Comparison of ENCODE assay signal across 22 cellular contexts in the genomic region with DNA sequence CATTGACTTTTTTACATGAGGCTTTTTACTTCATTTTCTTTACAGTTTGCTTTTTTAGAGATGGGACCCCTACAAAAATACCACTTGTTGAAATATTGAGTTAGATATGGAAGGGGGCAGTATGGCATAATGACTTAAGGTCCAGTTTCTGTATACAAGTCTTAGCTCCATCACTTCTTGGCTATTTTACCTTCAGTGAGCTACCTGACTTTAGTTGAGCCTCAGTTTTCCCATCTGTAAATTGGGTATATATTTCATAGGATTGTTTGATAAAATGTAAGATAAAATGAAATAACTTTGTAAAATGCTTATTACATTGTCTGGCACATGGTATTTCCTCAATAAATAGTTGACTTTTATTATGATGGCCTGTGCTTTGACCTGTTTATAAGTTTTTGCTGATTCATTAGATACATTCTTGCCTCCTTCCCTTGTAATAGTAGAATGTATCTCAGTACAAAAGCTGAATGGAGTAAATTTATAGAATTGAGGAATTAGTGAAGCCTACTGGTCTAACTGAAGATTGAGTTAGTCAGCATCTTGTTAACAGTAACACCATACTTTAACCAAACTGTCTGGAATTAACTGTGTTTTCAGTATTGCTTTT. TPM values are rescaled to one million over a fixed set of nuclear protein-coding genes. Genes with fewer than 3 reads are reported as not detected.
DNase-seq lines count a peak whose midpoint lies in the region; ATAC-seq, FAIRE-seq and TF ChIP-seq lines count a peak whose summit lies in the region.
"Had no signal": no experiment of that assay in that cellular context is flagged by ENCODE, and none has a peak within 500 bp of the region (broad histone marks: within the 10 kb centered on the region; RNA-seq: fewer than 3 reads in every experiment).

No MANE protein-coding gene starts in this region.

- ATAC-seq in HepG2 (no peak), right lobe of liver (no peak), HG02623 (IDR thresholded peaks at IDR 0.05; ENCODE audit: unreplicated experiment) (no peak)
- ATAC-seq: HCT116 had no signal

- H3K27me3 ChIP-seq in HepG2 (ENCODE audit: control insufficient read depth in 1 of 2, insufficient read depth in 2 of 2, low read length in 2 of 2): no peaks in the 10 kb centered on the region
- H3K27me3 ChIP-seq in right lobe of liver: no peaks in the 10 kb centered on the region
- H3K27me3 ChIP-seq in osteoblast (ENCODE audit: insufficient read depth, low read length): no peaks in the 10 kb centered on the region
- no peaks in the 10 kb centered on the region for H3K27me3 ChIP-seq in A673 (replicated peaks; ENCODE audit: insufficient read depth, low read depth, low read length, poor library complexity)

- H3K4me2 ChIP-seq in HepG2 (ENCODE audit: low read depth, low read length): no peak overlapping the region
- H3K4me2 ChIP-seq in osteoblast (ENCODE audit: insufficient read depth, low read length): no peak overlapping the region

- FAIRE-seq in HepG2 (lab: Jason Lieb, UNC) (peak; percentile 30), H54 (lab: Jason Lieb, UNC) (peak; percentile 27)
- FAIRE-seq: A204.1, GM12878, H1 had no signal

- TF ChIP-seq POLR2A in HepG2 (IDR thresholded peaks at IDR 0.05; ENCODE audit: insufficient read depth in 1 of 2, low read depth in 2 of 2, low read length in 2 of 2): no peak
- TF ChIP-seq POLR2A in right lobe of liver (IDR thresholded peaks at IDR 0.05): no peak
- no peak for TF ChIP-seq POLR2A in H54 (IDR thresholded peaks at IDR 0.05; ENCODE audit: low read depth, low read length)

- BruUV-seq in HepG2 (replicated peaks; lab: Mats Ljungman, UMichigan) (no TSS peak), A673 (replicated peaks; lab: Mats Ljungman, UMichigan) (no TSS peak)

- intact Hi-C loops in HepG2 (cut with micrococcal nuclease; ENCODE audit: unreplicated experiment) (no loop called here), right lobe of liver (cut with DNase I) (no loop called here), A673 (cut with micrococcal nuclease; ENCODE audit: unreplicated experiment) (no loop called here)

- H3K36me3 ChIP-seq in HepG2 (replicated peaks in 1 of 2; ENCODE audit: control insufficient read depth in 1 of 2, insufficient read depth in 2 of 2, low read length in 2 of 2) (peaks cover 6 to 48% of the 10 kb centered on the region in 2 experiments), right lobe of liver (peaks cover 0 to 21% (median 2%) of the 10 kb centered on the region in 4 donors), osteoblast (ENCODE audit: insufficient read depth, low read length) (peaks cover 63% of the 10 kb centered on the region), A673 (ENCODE audit: insufficient read depth, low read length, poor library complexity, severe bottlenecking) (no peaks in the 10 kb centered on the region)

- H3K4me1 ChIP-seq in HepG2 (ENCODE audit: insufficient read depth, low read length) (no peaks in the 10 kb centered on the region), right lobe of liver (no peaks in the 10 kb centered on the region), osteoblast (ENCODE audit: insufficient read depth, low read length) (no peaks in the 10 kb centered on the region), A673 (ENCODE audit: insufficient read depth, low read length, poor library complexity, severe bottlenecking) (no peaks in the 10 kb centered on the region)
- H3K4me1 ChIP-seq: Caco-2 had no signal

- H3K9ac ChIP-seq in HepG2 (ENCODE audit: insufficient read depth, low read depth, low read length): no peak overlapping the region
- H3K9ac ChIP-seq: GM23248 had no signal

- no peaks in the 10 kb centered on the region for H3K9me3 ChIP-seq in HepG2 (ENCODE audit: low read length)
- H3K9me3 ChIP-seq in right lobe of liver: no peaks in the 10 kb centered on the region
- H3K9me3 ChIP-seq in osteoblast (ENCODE audit: low read depth, low read length): no peaks in the 10 kb centered on the region
- H3K9me3 ChIP-seq in A673 (ENCODE audit: low read depth, low read length, poor library complexity, severe bottlenecking): no peaks in the 10 kb centered on the region
- H3K9me3 ChIP-seq: Caco-2 had no signal

- CTCF ChIA-PET in HepG2 (lab: Yijun Ruan, JAX; ENCODE audit: low intra/inter-chr PET ratio, low total read pairs) (no interaction called here), A673 (lab: Charles Lee) (no interaction called here)

- DNase-seq in HepG2 (ENCODE audit: low spot score) (no peak), right lobe of liver (no peak), H54 (ENCODE audit: insufficient read length, low spot score) (no peak), OCI-M1 (lab: John Stamatoyannopoulos, UW) (peak; percentile 28), osteoblast (ENCODE audit: insufficient read length, low spot score, missing footprints) (peak; percentile 43), dedifferentiated amniotic fluid mesenchymal stem cell (ENCODE audit: extremely low spot score) (no peak), A673 (ENCODE audit: low spot score) (no peak)
- DNase-seq: C1 segment of cervical spinal cord; Caco-2; CD4-positive, alpha-beta memory T cell; DMS153; DND-41; EL; GDM1; GM23248; H9 had no signal

- TF ChIP-seq RAD21 in HepG2 (CRISPR knock-in tag; IDR thresholded peaks at IDR 0.05): no peak

- TF ChIP-seq EP300 in HepG2 (IDR thresholded peaks at IDR 0.05; ENCODE audit: low read depth in 2 of 2, low read length in 2 of 2): no peak
- no peak for TF ChIP-seq EP300 in HepG2 (CRISPR knock-in tag; IDR thresholded peaks at IDR 0.05; ENCODE audit: borderline replicate concordance)

- in situ Hi-C loops in HepG2 (cut with HindIII; ENCODE audit: extremely low pct_ligation_motif_present, low pct_unique_long_range_greater_than_20kb): no loop called here

- POLR2A ChIA-PET in HepG2 (lab: Yijun Ruan, JAX) (no interaction called here), A673 (lab: Charles Lee; ENCODE audit: low non-redundant PET) (no interaction called here)

- H3K27ac ChIP-seq in HepG2 (ENCODE audit: extremely low read length, insufficient read depth, low read length) (no peak overlapping the region), right lobe of liver (no peak overlapping the region), osteoblast (ENCODE audit: low read depth, low read length) (no peak overlapping the region), A673 (ENCODE audit: low read depth, low read length, poor library complexity, severe bottlenecking) (no peak overlapping the region)
- H3K27ac ChIP-seq: 22Rv1, GM23248 had no signal

- no peaks in the 10 kb centered on the region for H4K20me1 ChIP-seq in HepG2 (ENCODE audit: insufficient read depth, low read length)
- no peaks in the 10 kb centered on the region for H4K20me1 ChIP-seq in osteoblast (ENCODE audit: insufficient read depth, low read length)

- no peak overlapping the region for H2AFZ ChIP-seq in HepG2 (ENCODE audit: low read length)
- no peak overlapping the region for H2AFZ ChIP-seq in osteoblast (ENCODE audit: low read length)
- H2AFZ ChIP-seq: GM23248 had no signal

- TF ChIP-seq CTCF in HepG2 (CRISPR knock-in tag; IDR thresholded peaks at IDR 0.05): no peak
- no peak for TF ChIP-seq CTCF in right lobe of liver (IDR thresholded peaks at IDR 0.05)
- no peak for TF ChIP-seq CTCF in osteoblast (IDR thresholded peaks at IDR 0.05; ENCODE audit: extremely low read depth, low read depth, low read length)
- no peak for TF ChIP-seq CTCF in A673 (conservative IDR thresholded peaks at IDR 0.05; ENCODE audit: low read depth, low read length)

- H3K79me2 ChIP-seq in HepG2 (ENCODE audit: insufficient read depth, low read length): no peaks in the 10 kb centered on the region
- peaks cover 19% of the 10 kb centered on the region for H3K79me2 ChIP-seq in osteoblast (ENCODE audit: insufficient read depth, low read length)

- H3K4me3 ChIP-seq in HepG2 (replicated peaks in 1 of 3; ENCODE audit: insufficient read depth in 1 of 3, low read depth in 2 of 3, low read length in 3 of 3): no peak overlapping the region
- no peak overlapping the region for H3K4me3 ChIP-seq in right lobe of liver
- no peak overlapping the region for H3K4me3 ChIP-seq in osteoblast (ENCODE audit: insufficient read depth, low read length)
- H3K4me3 ChIP-seq in A673 (ENCODE audit: low read depth, low read length, poor library complexity, severe bottlenecking): no peak overlapping the region
- H3K4me3 ChIP-seq: GM12878, GM23248 had no signal

RNA-seq across cellular contexts. Expression of a gene that starts 27.6 kb away (rescaled TPM):
- total RNA-seq in HepG2 (2016; rRNA removed; fragmentation: Illumina TruSeq; extraction: Trizol): 28.7 and 44.5 TPM in 2 replicates
- 5.2 and 5.6 TPM in 2 replicates for total RNA-seq in HepG2 (2016; cell fraction: cytosol; rRNA removed; fragmentation: Illumina TruSeq; extraction: Trizol; ENCODE audit: low read depth)
- total RNA-seq in HepG2 (2016; cell fraction: insoluble cytoplasmic fraction; rRNA removed; fragmentation: Illumina TruSeq; extraction: Trizol): 29.0 and 42.5 TPM in 2 replicates
- total RNA-seq in HepG2 (2016; cell fraction: membrane; rRNA removed; fragmentation: Illumina TruSeq; extraction: Trizol): 9.4 and 12.5 TPM in 2 replicates
- 35.8 and 37.8 TPM in 2 replicates for total RNA-seq in HepG2 (2016; cell fraction: nucleus; rRNA removed; fragmentation: Illumina TruSeq; extraction: Trizol)
- 26.5 and 35.4 TPM in 2 replicates for polyA plus RNA-seq in HepG2 (2011; rRNA removed)
- 8.8 and 13.6 TPM in 2 replicates for polyA plus RNA-seq in HepG2 (2011; cell fraction: cytosol; rRNA removed)
- polyA plus RNA-seq in HepG2 (2011; cell fraction: nucleus; rRNA removed): 13.1 and 13.7 TPM in 2 replicates
- 26.0 and 27.5 TPM in 2 replicates for polyA plus RNA-seq in HepG2 (2012)
- 1.2 and 1.3 TPM in 2 replicates for polyA plus RNA-seq in HepG2 (2016; cell fraction: cytosol; fragmentation: Illumina TruSeq; extraction: Trizol; ENCODE audit: low read depth)
- 22.6 and 26.1 TPM in 2 replicates for polyA plus RNA-seq in HepG2 (2016; cell fraction: insoluble cytoplasmic fraction; fragmentation: Illumina TruSeq; extraction: Trizol; ENCODE audit: low read depth)
- 4.5 and 4.6 TPM in 2 replicates for polyA plus RNA-seq in HepG2 (2016; cell fraction: membrane; fragmentation: Illumina TruSeq; extraction: Trizol; ENCODE audit: low read depth)
- 24.7 and 25.8 TPM in 2 replicates for polyA plus RNA-seq in HepG2 (2016; cell fraction: nucleus; fragmentation: Illumina TruSeq; extraction: Trizol; ENCODE audit: insufficient read depth, low read depth)
- polyA minus RNA-seq in HepG2 (2011; rRNA and poly(A)+ RNA removed; ENCODE audit: low replicate concordance): 22.9 and 28.9 TPM in 2 replicates
- polyA minus RNA-seq in HepG2 (2011; cell fraction: cytosol; rRNA and poly(A)+ RNA removed): 25.6 and 28.5 TPM in 2 replicates
- polyA minus RNA-seq in HepG2 (2011; cell fraction: nucleus; rRNA and poly(A)+ RNA removed): 66.4 and 71.1 TPM in 2 replicates
- total RNA-seq in right lobe of liver: 10 to 100 TPM; 13.9 to 26.2 (median 21.5) TPM
- total RNA-seq in osteoblast: 64.4 and 64.5 TPM in 2 replicates
- total RNA-seq in A673 (2021): 28.1 and 32.4 TPM in 2 replicates

RNA-seq across cellular contexts. Expression of a gene that starts 46.2 kb away (rescaled TPM):
- total RNA-seq in HepG2 (2016; rRNA removed; fragmentation: Illumina TruSeq; extraction: Trizol): 49.1 and 54.3 TPM in 2 replicates
- total RNA-seq in HepG2 (2016; cell fraction: cytosol; rRNA removed; fragmentation: Illumina TruSeq; extraction: Trizol; ENCODE audit: low read depth): 8.5 and 10.3 TPM in 2 replicates
- 50.7 and 55.5 TPM in 2 replicates for total RNA-seq in HepG2 (2016; cell fraction: insoluble cytoplasmic fraction; rRNA removed; fragmentation: Illumina TruSeq; extraction: Trizol)
- total RNA-seq in HepG2 (2016; cell fraction: membrane; rRNA removed; fragmentation: Illumina TruSeq; extraction: Trizol): 15.4 and 15.6 TPM in 2 replicates
- 42.6 and 44.4 TPM in 2 replicates for total RNA-seq in HepG2 (2016; cell fraction: nucleus; rRNA removed; fragmentation: Illumina TruSeq; extraction: Trizol)
- polyA plus RNA-seq in HepG2 (2011; rRNA removed): 41.4 and 43.4 TPM in 2 replicates
- polyA plus RNA-seq in HepG2 (2011; cell fraction: cytosol; rRNA removed): 10.6 and 16.0 TPM in 2 replicates
- 89.2 and 101 TPM in 2 replicates for polyA plus RNA-seq in HepG2 (2011; cell fraction: nucleus; rRNA removed)
- 26.0 and 34.9 TPM in 2 replicates for polyA plus RNA-seq in HepG2 (2012)
- 14.8 and 14.9 TPM in 2 replicates for polyA plus RNA-seq in HepG2 (2016; cell fraction: cytosol; fragmentation: Illumina TruSeq; extraction: Trizol; ENCODE audit: low read depth)
- 47.6 and 48.6 TPM in 2 replicates for polyA plus RNA-seq in HepG2 (2016; cell fraction: insoluble cytoplasmic fraction; fragmentation: Illumina TruSeq; extraction: Trizol; ENCODE audit: low read depth)
- polyA plus RNA-seq in HepG2 (2016; cell fraction: membrane; fragmentation: Illumina TruSeq; extraction: Trizol; ENCODE audit: low read depth): 10.6 and 12.0 TPM in 2 replicates
- polyA plus RNA-seq in HepG2 (2016; cell fraction: nucleus; fragmentation: Illumina TruSeq; extraction: Trizol; ENCODE audit: insufficient read depth, low read depth): 78.3 and 81.9 TPM in 2 replicates
- polyA minus RNA-seq in HepG2 (2011; rRNA and poly(A)+ RNA removed; ENCODE audit: low replicate concordance): 7.3 and 20.3 TPM in 2 replicates
- polyA minus RNA-seq in HepG2 (2011; cell fraction: cytosol; rRNA and poly(A)+ RNA removed): 4.6 and 5.9 TPM in 2 replicates
- polyA minus RNA-seq in HepG2 (2011; cell fraction: nucleus; rRNA and poly(A)+ RNA removed): 32.6 and 33.7 TPM in 2 replicates
- total RNA-seq in right lobe of liver: 100 to 1,000 TPM in 4 of 6 experiments, 10 to 100 TPM in 2; 43.5 to 141 (median 103) TPM
- total RNA-seq in osteoblast: 18.1 and 23.3 TPM in 2 replicates
- total RNA-seq in A673 (2021): 57.0 and 61.5 TPM in 2 replicates

Comparison
In these comparisons a context has a peak if more than half of its experiments do, and no peak if none do; other contexts are left out.
1. DNase-seq: peak in OCI-M1 (single experiment) and osteoblast (single experiment); none in HepG2 (single experiment), right lobe of liver (0 of 3), H54 (single experiment), dedifferentiated amniotic fluid mesenchymal stem cell (single experiment) and A673 (single experiment).